In the genomic region with DNA sequence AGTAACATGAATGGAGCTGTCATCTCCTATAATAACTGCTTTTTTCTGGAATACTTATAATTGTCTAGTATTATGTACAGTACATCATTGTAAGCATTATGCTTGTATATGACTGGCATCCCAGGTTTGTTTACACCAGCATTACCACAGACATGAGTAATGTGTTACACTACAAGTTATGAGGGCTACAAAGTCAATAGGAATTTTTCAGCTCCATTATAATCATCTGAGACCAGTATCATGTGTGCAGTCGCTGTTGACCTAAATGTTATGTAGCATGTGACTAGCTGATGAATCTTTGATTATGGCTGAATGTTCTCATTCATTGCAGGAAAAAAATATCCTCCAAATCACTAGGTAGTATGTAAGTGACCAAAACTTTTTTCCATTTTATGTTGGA, we compare ENCODE assay signal across 9 cellular contexts. TPM values are rescaled to one million over a fixed set of nuclear protein-coding genes. Genes with fewer than 3 reads are reported as not detected.
DNase-seq lines count a peak whose midpoint lies in the region; TF ChIP-seq lines count a peak whose summit lies in the region.
"Had no signal": no experiment of that assay in that cellular context is flagged by ENCODE, and none has a peak within 500 bp of the region (broad histone marks: within the 10 kb centered on the region; RNA-seq: fewer than 3 reads in every experiment).

No MANE protein-coding gene starts in this region.

- H3K27me3 ChIP-seq in brain microvascular endothelial cell (replicated peaks) = no peaks in the 10 kb centered on the region
- H3K27me3 ChIP-seq in H9 (ENCODE audit: insufficient read depth, low read length) = no peaks in the 10 kb centered on the region
- H3K27me3 ChIP-seq in Peyer's patch = no peaks in the 10 kb centered on the region

- peaks cover 30% of the 10 kb centered on the region for H3K4me1 Mint-ChIP-seq in nephron progenitor cell
- H3K4me1 Mint-ChIP-seq in H9 = peaks cover 16 to 18% of the 10 kb centered on the region in 2 experiments

- WGBS in H9 (ENCODE audit: extremely low coverage, insufficient read length, low lambda C conversion rate) = no CpG with 5 or more reads among the region's 1 CpG

- no peak overlapping the region for H3K4me3 ChIP-seq in brain microvascular endothelial cell (ENCODE audit: low read depth, low read length)
- H3K4me3 ChIP-seq in Peyer's patch = no peak overlapping the region

- no peaks in the 10 kb centered on the region for H3K23me2 ChIP-seq in H9 (ENCODE audit: insufficient read length, low read depth, low read length, poor library complexity, severe bottlenecking)

- no peak overlapping the region for H2AFZ ChIP-seq in H9 (ENCODE audit: low read length)

- no peak overlapping the region for H3K14ac ChIP-seq in H9 (ENCODE audit: insufficient read depth, low read length)

- peak overlapping the region; percentile 54 for H3K27ac ChIP-seq in brain microvascular endothelial cell
- no peak overlapping the region for H3K27ac ChIP-seq in H9 (ENCODE audit: insufficient read length, low read depth, low read length)
- H3K27ac ChIP-seq in Peyer's patch = no peak overlapping the region
- H3K27ac ChIP-seq: KMS-11 had no signal

- no peak overlapping the region for H2BK15ac ChIP-seq in H9 (ENCODE audit: low read depth, low read length)

- H3K4me1 ChIP-seq in H9 (ENCODE audit: insufficient read depth, low read length) = peaks cover 2% of the 10 kb centered on the region; the same call in 1 of the 2 replicates
- peaks cover 0 to 26% (median 2%) of the 10 kb centered on the region in 4 donors for H3K4me1 ChIP-seq in Peyer's patch

- H3K4me3 Mint-ChIP-seq in nephron progenitor cell (peak overlapping the region; percentile 54), H9 (no peak overlapping the region)

- no peak overlapping the region for H4K91ac ChIP-seq in H9 (ENCODE audit: insufficient read length, low read depth, low read length)

- peaks cover 7% of the 10 kb centered on the region for H3K79me1 ChIP-seq in H9 (ENCODE audit: insufficient read depth, low read depth, low read length, poor library complexity, severe bottlenecking)

- H3K56ac ChIP-seq in H9 (ENCODE audit: insufficient read length, low read depth, low read length) = no peak overlapping the region

- H3K18ac ChIP-seq in H9 (ENCODE audit: insufficient read length, low read depth, low read length) = no peak overlapping the region

- H3T11ph ChIP-seq in H9 (ENCODE audit: low read length) = no peak overlapping the region

- H2BK12ac ChIP-seq in H9 (ENCODE audit: insufficient read length, low read depth, low read length) = no peak overlapping the region

- no peak overlapping the region for H3K23ac ChIP-seq in H9 (ENCODE audit: insufficient read length, low read depth, low read length)

- H3K9me3 Mint-ChIP-seq in nephron progenitor cell (no peaks in the 10 kb centered on the region), H9 (no peaks in the 10 kb centered on the region)

- H3K27me3 Mint-ChIP-seq in nephron progenitor cell (ENCODE audit: low read depth, poor library complexity) (no peaks in the 10 kb centered on the region), H9 (ENCODE audit: low read depth) (no peaks in the 10 kb centered on the region)

- no peak overlapping the region for H4K8ac ChIP-seq in H9 (replicated peaks; ENCODE audit: insufficient read length, low read depth, low read length)

- H4K5ac ChIP-seq in H9 (ENCODE audit: insufficient read length, low read depth, low read length) = no peak overlapping the region

- no peak overlapping the region for H2BK20ac ChIP-seq in H9 (ENCODE audit: low read depth, low read length, poor library complexity, severe bottlenecking)

- TF ChIP-seq POLR2A in Peyer's patch (IDR thresholded peaks at IDR 0.05) = no peak

- peaks cover 6% of the 10 kb centered on the region; the same call in 1 of the 2 replicates for H3K79me2 ChIP-seq in H9 (ENCODE audit: insufficient read depth, low read length)

- in situ Hi-C loops in brain microvascular endothelial cell (cut with HindIII; ENCODE audit: low pct_ligation_motif_present, low sequenced_read_pairs) = no loop called here

- H3K4ac ChIP-seq in H9 (ENCODE audit: low read depth, low read length) = no peak overlapping the region

- no peaks in the 10 kb centered on the region for H4K20me1 ChIP-seq in H9 (ENCODE audit: control insufficient read depth, insufficient read depth, insufficient read length)

- no peak overlapping the region for H2AK5ac ChIP-seq in H9 (ENCODE audit: insufficient read length, low read length)

- H3K36me3 Mint-ChIP-seq in nephron progenitor cell (ENCODE audit: low read depth) (peaks cover 9% of the 10 kb centered on the region), H9 (ENCODE audit: insufficient read depth in 1 of 3, low read depth in 3 of 3) (peaks cover 0 to 8% (median 7%) of the 10 kb centered on the region in 3 experiments; a peak in 4 of 7 replicates)

- peak; percentile 23 for DNase-seq in Daoy (ENCODE audit: low read depth)
- peak; percentile 86 for DNase-seq in M059J (ENCODE audit: low read depth)
- peak; percentile 65 for DNase-seq in brain microvascular endothelial cell
- DNase-seq in nephron progenitor cell = no peak
- DNase-seq in H9 = no peak
- DNase-seq in LoVo (ENCODE audit: low spot score) = no peak
- no peak for DNase-seq in Peyer's patch
- DNase-seq: NCI-H526 had no signal

- no peaks in the 10 kb centered on the region for H3K9me3 ChIP-seq in H9 (ENCODE audit: control insufficient read depth, low read depth, low read length)
- no peaks in the 10 kb centered on the region for H3K9me3 ChIP-seq in Peyer's patch

- TF ChIP-seq CTCF in brain microvascular endothelial cell (IDR thresholded peaks at IDR 0.05; ENCODE audit: low read depth, low read length, missing control alignments) (no peak), nephron progenitor cell (IDR thresholded peaks at IDR 0.05) (no peak), H9 (conservative IDR thresholded peaks at IDR 0.05) (no peak), Peyer's patch (IDR thresholded peaks at IDR 0.05) (no peak)

- H3K27ac Mint-ChIP-seq in nephron progenitor cell (no peak overlapping the region), H9 (no peak overlapping the region)

- H3K4me2 ChIP-seq in H9 (ENCODE audit: insufficient read depth, insufficient read length, low read length) = no peak overlapping the region
- H3K4me2 ChIP-seq: KMS-11 had no signal

- H3K36me3 ChIP-seq in brain microvascular endothelial cell (replicated peaks) (peaks cover 7% of the 10 kb centered on the region), Peyer's patch (peaks cover 0 to 6% (median 0%) of the 10 kb centered on the region in 3 donors)

- no peak overlapping the region for H3K9ac ChIP-seq in H9 (ENCODE audit: extremely low read depth, insufficient read length, low read length)
- H3K9ac ChIP-seq: KMS-11 had no signal

- H2BK120ac ChIP-seq in H9 (ENCODE audit: low read depth, low read length, poor library complexity, severe bottlenecking) = no peak overlapping the region

- no peak overlapping the region for H2BK5ac ChIP-seq in H9 (ENCODE audit: insufficient read length, low read length)

RNA-seq across cellular contexts. Expression of gene ZCCHC9, which starts 2.2 kb away (rescaled TPM):
- 46.6 and 49.0 TPM in 2 replicates for total RNA-seq in Daoy (2014; rRNA removed; shearing (Covaris generic))
- total RNA-seq in M059J (2014; rRNA removed; shearing (Covaris generic)) = 34.1 and 39.6 TPM in 2 replicates
- total RNA-seq in H9 (2021) = 32.2 and 32.4 TPM in 2 replicates
- total RNA-seq in Peyer's patch = 10 to 100 TPM; 24.5 to 32.6 (median 26.8) TPM

Comparison
In these comparisons a context has a peak if more than half of its experiments do, and no peak if none do; other contexts are left out.
1. DNase-seq: peak in Daoy (single experiment), M059J (single experiment) and brain microvascular endothelial cell (single experiment); none in nephron progenitor cell (single experiment), H9 (single experiment), LoVo (single experiment) and Peyer's patch (0 of 3).